In the genomic region with DNA sequence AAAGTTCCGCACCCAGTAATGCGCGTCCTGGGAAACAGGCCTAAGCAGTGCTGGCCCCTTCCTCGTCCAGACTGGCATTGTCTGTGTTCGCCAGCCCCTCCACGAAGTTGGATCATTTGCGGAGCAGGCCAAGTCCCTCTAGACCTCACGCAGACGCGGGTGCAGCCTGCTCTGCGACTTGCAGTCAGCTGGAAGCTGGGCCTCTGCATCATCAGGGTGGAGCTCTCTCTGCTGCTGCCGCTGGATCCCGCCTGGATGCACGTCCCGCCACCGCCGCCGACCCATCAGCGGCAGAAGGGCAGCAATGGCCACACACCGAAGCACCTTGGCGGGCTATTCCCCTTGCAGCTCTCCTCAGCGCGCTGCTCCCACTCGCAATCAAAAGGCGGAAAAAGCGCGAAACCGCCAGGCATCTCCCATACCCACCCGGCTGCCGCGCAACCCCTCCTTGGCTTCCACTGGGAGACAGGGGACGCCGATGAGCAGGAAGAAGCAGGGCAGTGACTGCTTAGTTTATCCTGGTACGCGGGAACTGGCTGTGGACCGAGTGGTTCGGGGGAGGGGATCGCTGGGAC, we compare ENCODE assay signal across 8 cellular contexts. TPM values are rescaled to one million over a fixed set of nuclear protein-coding genes. Genes with fewer than 3 reads are reported as not detected.
A peak's percentile ranks its signal among the peaks of the same experiment; 100 is the strongest.
DNase-seq lines count a peak whose midpoint lies in the region; ATAC-seq and TF ChIP-seq lines count a peak whose summit lies in the region.

No MANE protein-coding gene starts in this region.

- intact Hi-C loops in lower lobe of right lung (cut with DNase I) = no loop called here
- intact Hi-C loops in spleen (cut with DNase I; ENCODE audit: low total_unique reads) = no loop called here

- no peak for TF ChIP-seq POLR2A in spleen (IDR thresholded peaks at IDR 0.05)

- H3K9ac ChIP-seq in duodenal mucosa (ENCODE audit: low read depth in 1 of 2, low read length in 2 of 2) = no peak overlapping the region

- POLR2A ChIA-PET in GM10248 (lab: Yijun Ruan, JAX) = no interaction called here

- H3K4me1 ChIP-seq in ACC112 (ENCODE audit: control insufficient read depth, insufficient read depth, low read length, unreplicated experiment) (peaks cover 20% of the 10 kb centered on the region), duodenal mucosa (ENCODE audit: control insufficient read depth in 1 of 2, insufficient read depth in 2 of 2, low read length in 2 of 2) (peaks cover 6% of the 10 kb centered on the region in 2 donors), lower lobe of right lung (peaks cover 13% of the 10 kb centered on the region), spleen (peaks cover 0 to 15% (median 6%) of the 10 kb centered on the region in 6 donors)

- peaks cover 25% of the 10 kb centered on the region for H3K79me2 ChIP-seq in ACC112 (ENCODE audit: control insufficient read depth, insufficient read depth, low read length, unreplicated experiment)

- no peaks in the 10 kb centered on the region for H3K27me3 ChIP-seq in ACC112 (ENCODE audit: insufficient read depth, low read length)
- peaks cover 12 to 31% of the 10 kb centered on the region in 2 donors for H3K27me3 ChIP-seq in duodenal mucosa (ENCODE audit: control insufficient read depth in 1 of 2, insufficient read depth in 2 of 2, low read length in 2 of 2)
- peaks cover 49% of the 10 kb centered on the region for H3K27me3 ChIP-seq in lower lobe of right lung (ENCODE audit: low read depth)
- H3K27me3 ChIP-seq in spleen (replicated peaks in 1 of 7) = peaks cover 0 to 72% (median 46%) of the 10 kb centered on the region in 7 donors

- no peak for ATAC-seq in lower lobe of right lung
- ATAC-seq in GM18519 (IDR thresholded peaks at IDR 0.05; ENCODE audit: low FRiP score, unreplicated experiment) = no peak
- no peak for ATAC-seq in GM19395 (IDR thresholded peaks at IDR 0.05; ENCODE audit: unreplicated experiment)

- H2AFZ ChIP-seq in ACC112 (ENCODE audit: low read length, unreplicated experiment) = peak overlapping the region; percentile 55

- DNase-seq in LHCN-M2 (ENCODE audit: low read depth) (peak; percentile 53), lower lobe of right lung (peak; percentile 46), spleen (no peak), GM10248 (ENCODE audit: extremely low spot score) (no peak)

- 9 to 12% (median 10%) methylated on average over 18 to 38 of the region's 38 CpGs for WGBS in spleen, 5 donors

- H3K4me3 ChIP-seq in ACC112 (ENCODE audit: low read depth, low read length) (peak overlapping the region; percentile 88), duodenal mucosa (ENCODE audit: low read depth in 1 of 2, low read length in 2 of 2) (peak overlapping the region; percentile 35 to 38), lower lobe of right lung (peak overlapping the region; percentile 14), spleen (peak overlapping the region in 2 of 8 donors; percentile 8 to 44)

- TF ChIP-seq CTCF in lower lobe of right lung (IDR thresholded peaks at IDR 0.05) (no peak), spleen (IDR thresholded peaks at IDR 0.05 in 8 of 11, conservative IDR thresholded peaks at IDR 0.05 in 3 of 11) (no peak), GM10248 (IDR thresholded peaks at IDR 0.05; ENCODE audit: control extremely low read depth, extremely low read depth, low read depth, missing control alignments) (no peak)

- CTCF ChIA-PET in GM10248 (lab: Yijun Ruan, JAX) = no interaction called here

- H3K27ac ChIP-seq in ACC112 (ENCODE audit: low read depth, low read length) (peak overlapping the region; percentile 18; the same call in 1 of the 2 replicates), duodenal mucosa (ENCODE audit: low read depth, low read length) (no peak overlapping the region), lower lobe of right lung (no peak overlapping the region), spleen (no peak overlapping the region)

- no peaks in the 10 kb centered on the region for H3K36me3 ChIP-seq in ACC112 (ENCODE audit: insufficient read depth, low read length)
- H3K36me3 ChIP-seq in duodenal mucosa (ENCODE audit: control insufficient read depth in 1 of 2, insufficient read depth in 2 of 2, low read length in 2 of 2) = no peaks in the 10 kb centered on the region
- no peaks in the 10 kb centered on the region for H3K36me3 ChIP-seq in lower lobe of right lung
- H3K36me3 ChIP-seq in spleen = no peaks in the 10 kb centered on the region

- no peaks in the 10 kb centered on the region for H3K9me3 ChIP-seq in duodenal mucosa (ENCODE audit: control insufficient read depth in 1 of 2, low read length in 2 of 2)
- no peaks in the 10 kb centered on the region for H3K9me3 ChIP-seq in lower lobe of right lung
- H3K9me3 ChIP-seq in spleen = peaks cover 0 to 9% (median 0%) of the 10 kb centered on the region in 8 donors

RNA-seq across cellular contexts. Expression of a gene that starts 34.1 kb away (rescaled TPM):
- total RNA-seq in LHCN-M2 (2014; rRNA removed) (0.69 and 0.96 TPM in 2 replicates), lower lobe of right lung (not detected), spleen (not detected)
- polyA plus RNA-seq in LHCN-M2 (2012) = 0.36 TPM
- polyA plus RNA-seq in spleen = not detected

Comparison
In these comparisons a context has a peak if more than half of its experiments do, and no peak if none do; other contexts are left out.
1. DNase-seq: peak in LHCN-M2 (single experiment) and lower lobe of right lung (single experiment); none in spleen (single experiment) and GM10248 (single experiment).